Comparison of ENCODE assay signal across 8 cellular contexts in the genomic region with DNA sequence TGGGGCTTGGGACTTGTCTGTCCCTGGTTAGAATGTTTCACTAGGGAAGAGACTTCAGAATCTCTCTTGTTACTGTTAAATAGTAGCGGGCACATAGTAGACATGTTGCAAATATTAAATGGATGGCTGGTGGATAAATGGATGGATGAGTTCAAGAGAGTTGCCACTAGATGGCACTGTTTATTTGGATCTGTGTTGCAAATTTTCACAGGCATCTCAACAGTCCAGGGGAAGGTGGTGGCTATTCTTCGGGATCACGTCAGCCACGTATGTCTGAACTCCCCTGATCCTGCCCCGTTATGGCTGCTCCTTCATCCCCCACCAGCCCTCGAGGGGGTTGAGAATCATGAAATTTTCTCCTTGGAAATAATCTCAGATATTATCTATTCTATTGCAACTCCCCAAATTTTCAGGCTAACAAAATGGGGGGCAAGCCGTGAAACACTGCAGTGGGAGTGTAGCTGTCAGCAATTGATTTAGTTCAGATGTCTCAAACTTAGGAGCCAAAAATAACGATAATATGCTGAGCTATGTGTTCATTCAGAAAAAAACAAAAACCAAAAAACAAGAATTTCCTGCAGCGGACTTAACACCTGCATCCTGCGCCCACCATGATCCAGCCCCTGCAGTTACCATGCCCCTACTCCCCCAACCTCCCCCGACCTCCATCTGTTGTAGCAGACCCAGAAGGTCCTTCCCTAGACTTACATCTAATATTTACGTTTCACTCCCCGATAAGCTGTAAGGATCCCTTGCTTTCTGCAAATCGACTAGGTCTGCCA. TPM values are rescaled to one million over a fixed set of nuclear protein-coding genes. Genes with fewer than 3 reads are reported as not detected.
DNase-seq lines count a peak whose midpoint lies in the region; ATAC-seq and TF ChIP-seq lines count a peak whose summit lies in the region.

No MANE protein-coding gene starts in this region.

- TF ChIP-seq CTCF in C4-2B (conservative IDR thresholded peaks at IDR 0.05) (peak; percentile 85), upper lobe of right lung (IDR thresholded peaks at IDR 0.05) (peak; percentile 80)

- H3K4me1 ChIP-seq in upper lobe of right lung = peaks cover 6% of the 10 kb centered on the region

- H3K4me3 ChIP-seq in upper lobe of right lung = peak overlapping the region; percentile 8

- intact Hi-C loops in upper lobe of right lung (cut with DNase I) = no loop called here

- peak; percentile 83 for ATAC-seq in GM18505 (IDR thresholded peaks at IDR 0.05; ENCODE audit: unreplicated experiment)
- peak; percentile 86 for ATAC-seq in HG02852 (IDR thresholded peaks at IDR 0.05; ENCODE audit: unreplicated experiment)
- peak; percentile 91 for ATAC-seq in upper lobe of right lung

- no peaks in the 10 kb centered on the region for H3K36me3 ChIP-seq in upper lobe of right lung

- H3K27me3 ChIP-seq in upper lobe of right lung = no peaks in the 10 kb centered on the region

- H3K27ac ChIP-seq in C4-2B = no peak overlapping the region
- H3K27ac ChIP-seq in upper lobe of right lung = no peak overlapping the region

- H3K9me3 ChIP-seq in upper lobe of right lung = no peaks in the 10 kb centered on the region

- DNase-seq in NCI-H1092 treated with DMSO at 0.1 percent for 48 hours (lab: John Stamatoyannopoulos, UW) (peak; percentile 84), SKM-1 (lab: John Stamatoyannopoulos, UW; ENCODE audit: unreplicated experiment) (peak; percentile 81), dedifferentiated amniotic fluid mesenchymal stem cell (ENCODE audit: extremely low spot score) (peak; percentile 80), lung microvascular endothelial cell (ENCODE audit: low read depth in 2 of 2) (peak; percentile 78), upper lobe of right lung (no peak)

- TF ChIP-seq POLR2A in GM18505 (IDR thresholded peaks at IDR 0.05; ENCODE audit: borderline replicate concordance, extremely low read depth, insufficient read depth, insufficient read length) = no peak

RNA-seq across cellular contexts. Expression of a gene that starts 29.1 kb away (rescaled TPM):
- total RNA-seq in lung microvascular endothelial cell (1.5 and 3.0 TPM in 2 replicates), upper lobe of right lung (23.0 TPM)

RNA-seq across cellular contexts. Expression of a gene that starts 58.9 kb away (rescaled TPM):
- total RNA-seq in lung microvascular endothelial cell (38.4 and 44.4 TPM in 2 replicates), upper lobe of right lung (44.1 TPM)
